In the genomic region with DNA sequence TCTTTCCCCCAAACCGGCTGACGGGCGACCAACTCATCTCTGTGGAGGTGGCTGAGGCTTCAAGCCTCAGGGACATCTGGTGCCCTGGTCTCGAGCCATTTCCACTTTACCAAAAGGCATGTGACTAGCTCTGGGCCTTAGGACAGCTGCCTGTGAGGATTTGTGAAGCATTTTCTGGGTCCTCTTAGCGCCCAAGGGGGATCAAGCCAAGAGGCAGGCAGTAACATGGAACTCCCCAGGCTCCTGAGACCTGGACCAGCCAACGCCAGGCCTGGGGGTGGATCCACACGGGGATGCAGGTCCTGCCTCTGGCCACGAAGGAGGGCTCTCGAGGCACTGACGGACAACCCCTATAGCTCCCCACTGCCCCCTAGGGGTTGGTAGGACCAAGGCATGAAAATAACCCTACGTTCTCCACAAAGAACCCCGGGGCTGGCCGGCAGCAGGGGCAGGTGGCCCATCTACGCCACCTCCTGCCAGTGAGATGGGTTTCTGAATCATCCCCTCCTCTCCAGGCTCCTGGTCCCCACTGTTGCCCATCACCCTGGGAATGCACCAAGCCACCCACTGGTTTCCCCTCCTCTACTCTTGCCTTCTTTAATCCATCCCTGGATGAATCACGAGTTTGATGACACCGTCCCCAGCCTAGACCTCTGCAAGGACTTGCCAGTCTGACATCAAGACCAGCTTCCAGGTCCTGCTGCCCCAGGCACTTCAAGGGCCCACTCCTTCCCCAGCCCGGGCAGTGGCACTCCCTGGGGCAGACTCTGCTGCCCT, we compare ENCODE assay signal across 9 cellular contexts. TPM values are rescaled to one million over a fixed set of nuclear protein-coding genes. Genes with fewer than 3 reads are reported as not detected.
DNase-seq lines count a peak whose midpoint lies in the region; ATAC-seq and TF ChIP-seq lines count a peak whose summit lies in the region.
"Had no signal": no experiment of that assay in that cellular context is flagged by ENCODE, and none has a peak within 500 bp of the region (broad histone marks: within the 10 kb centered on the region; RNA-seq: fewer than 3 reads in every experiment).

No MANE protein-coding gene starts in this region.

- no peak overlapping the region for H3K4me3 ChIP-seq in liver (ENCODE audit: low read depth in 1 of 3, low read length in 3 of 3)

- no peak overlapping the region for H3K4me3 Mint-ChIP-seq in central memory CD8-positive, alpha-beta T cell
- H3K4me3 Mint-ChIP-seq: stimulated activated naive CD8-positive, alpha-beta T cell treated with anti-CD3 and anti-CD28 coated beads, Interleukin-15, Interleukin-2, amounts not matched to agents 100 ng/mL and 50 ng/mL, for 24 hours had no signal

- no peaks in the 10 kb centered on the region for H3K27me3 Mint-ChIP-seq in central memory CD8-positive, alpha-beta T cell
- H3K27me3 Mint-ChIP-seq: stimulated activated naive CD8-positive, alpha-beta T cell treated with anti-CD3 and anti-CD28 coated beads, Interleukin-15, Interleukin-2, amounts not matched to agents 100 ng/mL and 50 ng/mL, for 24 hours had no signal

- no peaks in the 10 kb centered on the region for H3K9me3 Mint-ChIP-seq in central memory CD8-positive, alpha-beta T cell
- H3K9me3 Mint-ChIP-seq: stimulated activated naive CD8-positive, alpha-beta T cell treated with anti-CD3 and anti-CD28 coated beads, Interleukin-15, Interleukin-2, amounts not matched to agents 100 ng/mL and 50 ng/mL, for 24 hours had no signal

- H3K27ac Mint-ChIP-seq in central memory CD8-positive, alpha-beta T cell (ENCODE audit: low read depth): peak overlapping the region; percentile 54
- H3K27ac Mint-ChIP-seq: stimulated activated naive CD8-positive, alpha-beta T cell treated with anti-CD3 and anti-CD28 coated beads, Interleukin-15, Interleukin-2, amounts not matched to agents 100 ng/mL and 50 ng/mL, for 24 hours had no signal

- H3K9ac ChIP-seq in liver (ENCODE audit: low read depth in 1 of 2, low read length in 2 of 2): no peak overlapping the region

- no peaks in the 10 kb centered on the region for H3K9me3 ChIP-seq in liver (ENCODE audit: control insufficient read depth in 4 of 4, low read length in 3 of 4)

- TF ChIP-seq RAD21 in liver (IDR thresholded peaks at IDR 0.05): peak in 1 of 2 donors; percentile 68

- WGBS in liver: 70% methylated on average over 17 of the region's 17 CpGs

- TF ChIP-seq CTCF in liver (IDR thresholded peaks at IDR 0.05; ENCODE audit: low read depth, low read length, missing input control): peak; percentile 37

- ATAC-seq in central memory CD8-positive, alpha-beta T cell (replicated peaks; ENCODE audit: extremely low read depth, poor library complexity, severe bottlenecking): no peak
- ATAC-seq in HG03565 (IDR thresholded peaks at IDR 0.05; ENCODE audit: unreplicated experiment) (no peak), HG03135 (IDR thresholded peaks at IDR 0.05; ENCODE audit: unreplicated experiment) (no peak)

- peaks cover 6 to 46% (median 20%) of the 10 kb centered on the region in 4 donors for H3K36me3 ChIP-seq in liver (ENCODE audit: control insufficient read depth in 4 of 4, insufficient read depth in 3 of 4, low read depth in 1 of 4, low read length in 3 of 4)

- no peaks in the 10 kb centered on the region for H3K4me1 ChIP-seq in liver (ENCODE audit: control insufficient read depth in 4 of 4, insufficient read depth in 4 of 4, low read length in 3 of 4)

- peaks cover 24% of the 10 kb centered on the region for H3K36me3 Mint-ChIP-seq in central memory CD8-positive, alpha-beta T cell (ENCODE audit: insufficient read depth)

- H3K27ac ChIP-seq in liver (ENCODE audit: low read depth in 1 of 2, low read length in 2 of 2): peak overlapping the region in 1 of 2 donors; percentile 8

- no peaks in the 10 kb centered on the region for H3K27me3 ChIP-seq in liver (ENCODE audit: control insufficient read depth in 4 of 4, insufficient read depth in 4 of 4, low read length in 3 of 4)

- DNase-seq in stimulated activated CD4-positive, alpha-beta T cell treated with anti-CD3 and anti-CD28 coated beads, Interleukin-12 subunit alpha, Interleukin-12 subunit beta, amount 100 ng/mL, for 48 hours (ENCODE audit: low read depth in 2 of 3, low spot score in 1 of 3): peak in 2 of 3 donors; percentile 10 to 11
- DNase-seq in stimulated activated CD4-positive, alpha-beta T cell treated with anti-CD3 and anti-CD28 coated beads, Interleukin-4, amount 100 ng/mL, for 4 hours: no peak
- DNase-seq in NCI-H82 (lab: John Stamatoyannopoulos, UW) (peak; percentile 79), DMS153 treated with DMSO at 0.1 percent for 48 hours (lab: John Stamatoyannopoulos, UW; ENCODE audit: unreplicated experiment) (no peak)
- DNase-seq in central memory CD8-positive, alpha-beta T cell (ENCODE audit: low spot score in 2 of 2): no peak

- no peaks in the 10 kb centered on the region for H3K4me1 Mint-ChIP-seq in central memory CD8-positive, alpha-beta T cell

TF ChIP-seq in liver, 16 proteins besides CTCF, POLR2A, EP300 and RAD21:
- TF ChIP-seq RXRA (IDR thresholded peaks at IDR 0.05): no peak
- no peak for TF ChIP-seq FOXA2 (IDR thresholded peaks at IDR 0.05)
- TF ChIP-seq ZBTB33 (IDR thresholded peaks at IDR 0.05): no peak
- TF ChIP-seq, protein P1, sequence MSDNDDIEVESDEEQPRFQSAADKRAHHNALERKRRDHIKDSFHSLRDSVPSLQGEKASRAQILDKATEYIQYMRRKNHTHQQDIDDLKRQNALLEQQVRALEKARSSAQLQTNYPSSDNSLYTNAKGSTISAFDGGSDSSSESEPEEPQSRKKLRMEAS (IDR thresholded peaks at IDR 0.05): no peak

RNA-seq across cellular contexts. Expression of gene MYDGF, which starts 7.0 kb away (rescaled TPM):
- 10 to 100 TPM; 85.1 to 88.9 TPM for total RNA-seq in liver
- 100 to 1,000 TPM; 198 to 222 TPM for polyA plus RNA-seq in liver

RNA-seq across cellular contexts. Expression of gene TNFAIP8L1, which starts 37.8 kb away (rescaled TPM):
- 10 to 100 TPM; 15.6 to 29.0 TPM for total RNA-seq in liver
- polyA plus RNA-seq in liver: 10 to 100 TPM; 19.1 to 21.2 TPM

RNA-seq across cellular contexts. Expression of gene DPP9, which starts 46.5 kb away (rescaled TPM):
- total RNA-seq in liver: 10 to 100 TPM; 27.3 to 74.5 TPM
- 10 to 100 TPM; 20.5 to 53.4 TPM for polyA plus RNA-seq in liver

Comparison
In these comparisons a context has a peak if more than half of its experiments do, and no peak if none do; other contexts are left out.
1. DNase-seq: peak in stimulated activated CD4-positive, alpha-beta T cell treated with anti-CD3 and anti-CD28 coated beads, Interleukin-12 subunit alpha, Interleukin-12 subunit beta, amount 100 ng/mL, for 48 hours (2 of 3) and NCI-H82 (single experiment); none in stimulated activated CD4-positive, alpha-beta T cell treated with anti-CD3 and anti-CD28 coated beads, Interleukin-4, amount 100 ng/mL, for 4 hours (0 of 2), central memory CD8-positive, alpha-beta T cell (0 of 2) and DMS153 treated with DMSO at 0.1 percent for 48 hours (single experiment).